In the genomic region with DNA sequence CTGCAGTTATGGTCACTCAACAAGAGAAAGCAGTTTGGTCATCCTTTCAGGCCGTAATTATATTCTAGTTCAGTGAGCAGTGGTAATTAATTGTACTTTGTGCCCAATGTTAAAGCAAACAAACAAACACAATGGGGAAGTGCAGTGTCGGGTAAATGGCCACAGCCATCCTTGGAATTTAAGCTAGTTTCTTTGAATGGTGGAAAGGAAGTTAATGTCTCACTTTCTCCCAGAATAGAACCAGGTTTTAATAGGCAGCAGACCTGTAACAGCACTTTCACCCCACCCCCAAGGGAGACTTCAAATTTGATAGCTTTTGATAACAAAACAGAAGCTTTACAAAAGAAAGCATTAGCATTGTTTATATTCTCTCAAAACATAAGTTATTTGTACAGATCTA, we compare ENCODE assay signal across 15 cellular contexts. TPM values are rescaled to one million over a fixed set of nuclear protein-coding genes. Genes with fewer than 3 reads are reported as not detected.
A peak's percentile ranks its signal among the peaks of the same experiment; 100 is the strongest.
DNase-seq lines count a peak whose midpoint lies in the region; ATAC-seq, FAIRE-seq and TF ChIP-seq lines count a peak whose summit lies in the region.
"Had no signal": no experiment of that assay in that cellular context is flagged by ENCODE, and none has a peak within 500 bp of the region (broad histone marks: within the 10 kb centered on the region; RNA-seq: fewer than 3 reads in every experiment).

No MANE protein-coding gene starts in this region.

- ATAC-seq in HCT116 (peak; percentile 49), GM18861 (IDR thresholded peaks at IDR 0.05; ENCODE audit: unreplicated experiment) (no peak), HG02623 (IDR thresholded peaks at IDR 0.05; ENCODE audit: unreplicated experiment) (no peak)
- ATAC-seq: CD8-positive, alpha-beta T cell; left ventricle myocardium superior had no signal

- no peaks in the 10 kb centered on the region for H4K20me1 ChIP-seq in HCT116 (ENCODE audit: insufficient read depth)
- H4K20me1 ChIP-seq in endothelial cell of umbilical vein (replicated peaks; ENCODE audit: control insufficient read depth, extremely low read depth, insufficient read depth, low read length) = no peaks in the 10 kb centered on the region

- no peaks in the 10 kb centered on the region for H3K9me3 ChIP-seq in HCT116 (ENCODE audit: control insufficient read depth in 1 of 2, insufficient read depth in 1 of 2, low read depth in 1 of 2, low read length in 2 of 2)
- no peaks in the 10 kb centered on the region for H3K9me3 ChIP-seq in endothelial cell of umbilical vein (replicated peaks; ENCODE audit: control insufficient read depth, insufficient read depth, low read length)
- H3K9me3 ChIP-seq in Peyer's patch = no peaks in the 10 kb centered on the region
- H3K9me3 ChIP-seq: ascending aorta, neutrophil, testis had no signal

- H3K27ac ChIP-seq in HCT116 (ENCODE audit: low read depth, low read length) (peak overlapping the region; percentile 14; the same call in 1 of the 2 replicates), endothelial cell of umbilical vein (ENCODE audit: insufficient read depth, low read depth, low read length) (peak overlapping the region; percentile 11), Peyer's patch (no peak overlapping the region)
- H3K27ac ChIP-seq: neutrophil, testis had no signal

- H3K79me2 ChIP-seq in HCT116 (ENCODE audit: insufficient read depth, low read length) (no peaks in the 10 kb centered on the region), endothelial cell of umbilical vein (ENCODE audit: control insufficient read depth, insufficient read depth, low read length) (no peaks in the 10 kb centered on the region)

- TF ChIP-seq CTCF in HCT116 (IDR thresholded peaks at IDR 0.05 in 2 of 3, conservative IDR thresholded peaks at IDR 0.05 in 1 of 3; ENCODE audit: borderline replicate concordance in 1 of 3, insufficient read depth in 1 of 3, low read depth in 2 of 3, low read length in 2 of 3) (no peak), endothelial cell of umbilical vein (IDR thresholded peaks at IDR 0.05; ENCODE audit: extremely low read depth in 1 of 2, insufficient read depth in 1 of 2, low read depth in 1 of 2, low read length in 2 of 2) (no peak), Peyer's patch (IDR thresholded peaks at IDR 0.05) (no peak)

- POLR2A ChIA-PET in HCT116 (lab: Charles Lee) = interaction anchor here (2.8 kb wide), 1 partner anchor 20 kb away, joined by 10 read pairs; the partner anchor contains the start of gene ITGAV
- POLR2A ChIA-PET in endothelial cell of umbilical vein (lab: Charles Lee) = no interaction called here

- BruUV-seq in HCT116 (replicated peaks; lab: Mats Ljungman, UMichigan) = no TSS peak
- no TSS peak for BruUV-seq in endothelial cell of umbilical vein (replicated peaks; lab: Mats Ljungman, UMichigan)

- dilution Hi-C loops in endothelial cell of umbilical vein (cut with MboI; ENCODE audit: extremely low pct_ligation_motif_present, low sequenced_read_pairs) = no loop called here

- peaks cover 28 to 36% of the 10 kb centered on the region in 2 experiments for H3K4me1 ChIP-seq in HCT116 (ENCODE audit: control insufficient read depth in 1 of 2, insufficient read depth in 2 of 2, low read length in 2 of 2)
- peaks cover 17% of the 10 kb centered on the region for H3K4me1 ChIP-seq in endothelial cell of umbilical vein (ENCODE audit: control insufficient read depth, extremely low read depth, insufficient read depth, low read length)
- H3K4me1 ChIP-seq in Peyer's patch = no peaks in the 10 kb centered on the region
- H3K4me1 ChIP-seq: testis had no signal

- H3K36me3 ChIP-seq in HCT116 (ENCODE audit: control insufficient read depth in 1 of 2, insufficient read depth in 2 of 2, low read length in 2 of 2) (no peaks in the 10 kb centered on the region), endothelial cell of umbilical vein (ENCODE audit: control insufficient read depth in 2 of 2, extremely low read depth in 1 of 2, insufficient read depth in 2 of 2, low read length in 2 of 2) (no peaks in the 10 kb centered on the region), Peyer's patch (no peaks in the 10 kb centered on the region)
- H3K36me3 ChIP-seq: ascending aorta, neutrophil had no signal

- H3K4me3 ChIP-seq in HCT116 (replicated peaks in 1 of 2; ENCODE audit: low read depth in 1 of 2, low read length in 2 of 2) = no peak overlapping the region
- H3K4me3 ChIP-seq in endothelial cell of umbilical vein (replicated peaks in 1 of 3; ENCODE audit: insufficient read depth in 1 of 3, low read depth in 1 of 3, low read length in 3 of 3) = no peak overlapping the region
- no peak overlapping the region for H3K4me3 ChIP-seq in Peyer's patch
- H3K4me3 ChIP-seq: ascending aorta, testis had no signal

- no peak for DNase-seq in HCT116 (ENCODE audit: low read depth, low spot score)
- DNase-seq in NCI-H69 (lab: John Stamatoyannopoulos, UW) = peak; percentile 73
- peak; percentile 47 for DNase-seq in endothelial cell of umbilical vein (ENCODE audit: low read depth, low spot score)
- peak; percentile 12 for DNase-seq in pons (ENCODE audit: low spot score)
- DNase-seq in Peyer's patch = no peak
- DNase-seq: CD8-positive, alpha-beta T cell; KG1; left ventricle myocardium superior; NCI-H187; testis had no signal

- no peaks in the 10 kb centered on the region for H3K9me1 ChIP-seq in endothelial cell of umbilical vein (replicated peaks; ENCODE audit: control insufficient read depth, extremely low read depth, insufficient read depth, low read length)

- intact Hi-C loops in HCT116 (cut with micrococcal nuclease) (no loop called here), endothelial cell of umbilical vein (cut with micrococcal nuclease) (no loop called here)

- no peaks in the 10 kb centered on the region for H3K27me3 ChIP-seq in HCT116 (ENCODE audit: insufficient read depth, low read length)
- no peaks in the 10 kb centered on the region for H3K27me3 ChIP-seq in endothelial cell of umbilical vein (ENCODE audit: control insufficient read depth in 2 of 2, insufficient read depth in 2 of 2, low read length in 2 of 2)
- H3K27me3 ChIP-seq in Peyer's patch = no peaks in the 10 kb centered on the region
- H3K27me3 ChIP-seq: ascending aorta, neutrophil, testis had no signal

- H3K9me2 ChIP-seq in HCT116 (ENCODE audit: insufficient read depth) = no peaks in the 10 kb centered on the region

- RAD21 ChIA-PET in HCT116 (lab: Charles Lee; ENCODE audit: low non-redundant PET in 1 of 2, low total read pairs in 2 of 2, uncharacterized antibody in 2 of 2, unreplicated experiment in 2 of 2) = no interaction called here

- H2AFZ ChIP-seq in HCT116 (ENCODE audit: low read depth, low read length, poor library complexity, severe bottlenecking) = peak overlapping the region; percentile 63
- H2AFZ ChIP-seq in endothelial cell of umbilical vein (ENCODE audit: low read depth, low read length) = peak overlapping the region; percentile 88

- no peak for TF ChIP-seq POLR2A in HCT116 (IDR thresholded peaks at IDR 0.05; ENCODE audit: borderline replicate concordance, extremely low read depth, insufficient read depth, insufficient read length)
- TF ChIP-seq POLR2A in endothelial cell of umbilical vein (IDR thresholded peaks at IDR 0.05; ENCODE audit: low read depth, low read length) = no peak
- TF ChIP-seq POLR2A in Peyer's patch (IDR thresholded peaks at IDR 0.05) = no peak

- CTCF ChIA-PET in HCT116 (lab: Charles Lee) (interaction anchor here (0.6 kb wide), 1 partner anchor 55 kb away, joined by 3 read pairs; no protein-coding TSS in a partner anchor), endothelial cell of umbilical vein (lab: Charles Lee) (interaction anchor here (0.7 to 1.7 kb wide), 5 partner anchors 11 to 32 kb away, joined by 3 to 9 read pairs (median 5); no protein-coding TSS in a partner anchor)

- no peak overlapping the region for H3K9ac ChIP-seq in HCT116 (ENCODE audit: low read length)
- peak overlapping the region; percentile 16 for H3K9ac ChIP-seq in endothelial cell of umbilical vein (replicated peaks; ENCODE audit: extremely low read depth, insufficient read depth, low read length)

- peak overlapping the region; percentile 52 for H3K4me2 ChIP-seq in HCT116 (ENCODE audit: low read length)
- H3K4me2 ChIP-seq in endothelial cell of umbilical vein (ENCODE audit: insufficient read depth, low read length) = peak overlapping the region; percentile 64

- no peak for FAIRE-seq in endothelial cell of umbilical vein (lab: Jason Lieb, UNC)
- FAIRE-seq: GM18507 had no signal

- no peak for TF ChIP-seq RAD21 in HCT116 (IDR thresholded peaks at IDR 0.05; ENCODE audit: low read depth)

TF ChIP-seq in HCT116, 20 proteins besides CTCF, POLR2A, EP300 and RAD21:
- no peak for TF ChIP-seq MAX (IDR thresholded peaks at IDR 0.05)
- no peak for TF ChIP-seq SRF (IDR thresholded peaks at IDR 0.05; ENCODE audit: low read depth)
- no peak for TF ChIP-seq ZNF274 (IDR thresholded peaks at IDR 0.05; ENCODE audit: low read depth, low read length)

TF ChIP-seq in endothelial cell of umbilical vein, 7 proteins besides CTCF, POLR2A, EP300 and RAD21:
- TF ChIP-seq MYC (IDR thresholded peaks at IDR 0.05; ENCODE audit: low read depth, low read length) (no peak), EZH2 (IDR thresholded peaks at IDR 0.05; ENCODE audit: borderline replicate concordance, low read depth, low read length, severe bottlenecking) (no peak), FOS (IDR thresholded peaks at IDR 0.05; ENCODE audit: borderline replicate concordance, insufficient read depth, low read length) (no peak)

RNA-seq across cellular contexts. Expression of gene ITGAV, which starts 19.9 kb away (rescaled TPM):
- total RNA-seq in HCT116 (2021; ENCODE audit: unreplicated experiment) = 36.3 TPM
- 12.8 and 18.3 TPM in 2 replicates for polyA plus RNA-seq in HCT116 (2012)
- 131 and 135 TPM in 2 replicates for total RNA-seq in endothelial cell of umbilical vein
- polyA plus RNA-seq in endothelial cell of umbilical vein = 58.9 and 61.8 TPM in 2 replicates
- 42.4 and 56.1 TPM in 2 replicates for polyA plus RNA-seq in endothelial cell of umbilical vein (2011; cell fraction: cytosol; rRNA removed)
- 132 and 167 TPM in 2 replicates for polyA plus RNA-seq in endothelial cell of umbilical vein (2011; cell fraction: nucleus; rRNA removed)
- 186 and 226 TPM in 2 replicates for polyA plus RNA-seq in endothelial cell of umbilical vein (2012)
- polyA minus RNA-seq in endothelial cell of umbilical vein = 308 and 336 TPM in 2 replicates
- 24.8 TPM for polyA minus RNA-seq in endothelial cell of umbilical vein (2011; cell fraction: cytosol; rRNA and poly(A)+ RNA removed)
- polyA minus RNA-seq in endothelial cell of umbilical vein (2011; cell fraction: nucleus; rRNA and poly(A)+ RNA removed) = 215 and 368 TPM in 2 replicates
- 10 to 100 TPM; 28.1 to 35.9 (median 31.2) TPM for total RNA-seq in Peyer's patch

Comparison
In these comparisons a context has a peak if more than half of its experiments do, and no peak if none do; other contexts are left out.
1. DNase-seq: peak in NCI-H69 (single experiment), endothelial cell of umbilical vein (single experiment) and pons (single experiment); none in HCT116 (single experiment) and Peyer's patch (0 of 3).
2. H3K27ac ChIP-seq: peak in HCT116 (single experiment) and endothelial cell of umbilical vein (single experiment); none in Peyer's patch (0 of 4).